Comparison of ENCODE assay signal across 14 cellular contexts in the genomic region with DNA sequence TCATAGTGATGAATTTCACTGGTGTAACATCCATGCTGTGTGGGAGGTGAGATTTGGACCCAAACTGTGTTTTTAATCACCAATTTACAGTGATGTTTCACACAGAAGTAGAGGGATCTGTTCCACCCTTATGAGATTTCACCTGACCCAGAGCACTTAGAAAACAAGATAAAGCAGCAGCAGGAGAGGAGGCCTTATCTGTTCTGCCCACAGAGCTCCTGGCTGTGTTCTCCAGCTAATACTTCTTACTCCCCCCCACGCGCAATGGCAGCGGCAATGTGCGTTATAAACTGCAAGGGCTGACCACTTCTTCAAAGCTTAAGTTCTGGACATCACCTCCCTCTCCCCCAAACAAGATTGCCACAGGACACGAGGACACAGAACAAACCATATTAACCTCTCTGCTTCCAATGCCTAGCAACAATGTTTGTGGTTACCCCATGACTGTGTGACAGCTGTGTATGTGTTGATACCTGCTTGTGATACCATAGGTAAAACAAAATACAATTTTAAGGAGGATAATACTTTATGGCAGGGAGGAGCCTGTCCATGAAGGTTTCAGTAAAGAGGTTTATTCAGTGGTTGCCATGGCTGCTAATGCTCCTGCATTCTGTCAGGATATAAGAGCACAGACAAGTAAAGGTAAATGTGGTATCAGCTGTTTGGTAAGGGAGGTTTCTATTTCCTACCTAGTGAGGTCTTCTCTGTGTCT.
A peak's percentile ranks its signal among the peaks of the same experiment; 100 is the strongest.
DNase-seq lines count a peak whose midpoint lies in the region; ATAC-seq, FAIRE-seq and TF ChIP-seq lines count a peak whose summit lies in the region.
"Had no signal": no experiment of that assay in that cellular context is flagged by ENCODE, and none has a peak within 500 bp of the region (broad histone marks: within the 10 kb centered on the region; RNA-seq: fewer than 3 reads in every experiment).

No MANE protein-coding gene starts in this region.

- peaks cover 11% of the 10 kb centered on the region for H3K27me3 Mint-ChIP-seq in brain

- H3K4me1 ChIP-seq in muscle layer of duodenum (ENCODE audit: control insufficient read depth in 1 of 2, insufficient read depth in 2 of 2, low read length in 2 of 2): peaks cover 15 to 18% of the 10 kb centered on the region in 2 donors

- ATAC-seq in activated naive CD4-positive, alpha-beta T cell treated with anti-CD3 and anti-CD28 coated beads, Interleukin-2, amount 50 U/mL, for 72 hours: no peak
- ATAC-seq in HG03432 (IDR thresholded peaks at IDR 0.05; ENCODE audit: unreplicated experiment): no peak
- ATAC-seq: lower lobe of right lung, Panc1 had no signal

- TF ChIP-seq CTCF in brain (conservative IDR thresholded peaks at IDR 0.05): no peak

- H3K27ac ChIP-seq in muscle layer of duodenum (ENCODE audit: low read length): peak overlapping the region; percentile 87
- H3K27ac ChIP-seq: skin epidermis had no signal

- H3K36me3 ChIP-seq in muscle layer of duodenum (ENCODE audit: control insufficient read depth in 1 of 2, insufficient read depth in 2 of 2, low read length in 2 of 2): no peaks in the 10 kb centered on the region
- H3K36me3 ChIP-seq: lower lobe of right lung had no signal

- no peaks in the 10 kb centered on the region for H3K9me3 Mint-ChIP-seq in brain
- no peaks in the 10 kb centered on the region for H3K9me3 Mint-ChIP-seq in activated naive CD4-positive, alpha-beta T cell treated with anti-CD3 and anti-CD28 coated beads, Interleukin-2, amount 50 U/mL, for 72 hours
- H3K9me3 Mint-ChIP-seq: IgD-negative memory B cell had no signal

- H3K4me3 Mint-ChIP-seq in brain: peak overlapping the region; percentile 80 to 90 (median 88)

- H3K9me3 ChIP-seq in muscle layer of duodenum (ENCODE audit: control insufficient read depth in 1 of 2, low read length in 2 of 2): no peaks in the 10 kb centered on the region
- H3K9me3 ChIP-seq: lower lobe of right lung had no signal

- peak overlapping the region; percentile 67 to 74 for H3K4me3 ChIP-seq in muscle layer of duodenum (ENCODE audit: low read depth in 1 of 2, low read length in 2 of 2)

- DNase-seq in GM19239 (ENCODE audit: insufficient read length, low spot score) (no peak), NCI-H2081 (lab: John Stamatoyannopoulos, UW) (peak; percentile 48 to 70), SHP77 (lab: John Stamatoyannopoulos, UW) (no peak), NCI-H446 (lab: John Stamatoyannopoulos, UW) (no peak)
- DNase-seq in activated naive CD4-positive, alpha-beta T cell treated with anti-CD3 and anti-CD28 coated beads, Interleukin-2, amount 50 U/mL, for 72 hours (ENCODE audit: low spot score in 2 of 2): no peak
- DNase-seq: activated CD4-positive, alpha-beta T cell treated with anti-CD3 and anti-CD28 coated beads for 4 hours; lower lobe of right lung; stimulated activated naive CD4-positive, alpha-beta T cell treated with Interleukin-2 at 50 U/mL for 16 hours had no signal

- FAIRE-seq in GM19239 (lab: Jason Lieb, UNC): peak; percentile 61

- H3K36me3 Mint-ChIP-seq in brain: no peaks in the 10 kb centered on the region
- peaks cover 0 to 5% of the 10 kb centered on the region in 2 donors for H3K36me3 Mint-ChIP-seq in activated naive CD4-positive, alpha-beta T cell treated with anti-CD3 and anti-CD28 coated beads, Interleukin-2, amount 50 U/mL, for 72 hours
- H3K36me3 Mint-ChIP-seq: IgD-negative memory B cell had no signal

- H3K4me1 Mint-ChIP-seq in brain: peaks cover 48% of the 10 kb centered on the region

- H3K27ac Mint-ChIP-seq in brain: peak overlapping the region in 4 of 5 experiments; percentile 1 to 96 (median 70)
- H3K27ac Mint-ChIP-seq in activated naive CD4-positive, alpha-beta T cell treated with anti-CD3 and anti-CD28 coated beads, Interleukin-2, amount 50 U/mL, for 72 hours: no peak overlapping the region
- H3K27ac Mint-ChIP-seq: IgD-negative memory B cell had no signal

- H3K27me3 ChIP-seq in muscle layer of duodenum (ENCODE audit: low read depth, low read length): peaks cover 5% of the 10 kb centered on the region

Comparison
In these comparisons a context has a peak if more than half of its experiments do, and no peak if none do; other contexts are left out.
1. DNase-seq: peak in NCI-H2081 (2 of 2); none in GM19239 (single experiment), activated naive CD4-positive, alpha-beta T cell treated with anti-CD3 and anti-CD28 coated beads, Interleukin-2, amount 50 U/mL, for 72 hours (0 of 2), SHP77 (0 of 2) and NCI-H446 (0 of 2).
2. H3K27ac Mint-ChIP-seq: peak in brain (4 of 5); none in activated naive CD4-positive, alpha-beta T cell treated with anti-CD3 and anti-CD28 coated beads, Interleukin-2, amount 50 U/mL, for 72 hours (0 of 2).